In genomic region chr11:83864412-83865057, GRCh38 we compare ENCODE assay signal across 16 cellular contexts.
DNase-seq lines count a peak whose midpoint lies in the region; ATAC-seq and TF ChIP-seq lines count a peak whose summit lies in the region.
"Had no signal": no experiment of that assay in that cellular context is flagged by ENCODE, and none has a peak within 500 bp of the region (broad histone marks: within the 10 kb centered on the region; RNA-seq: fewer than 3 reads in every experiment).

No MANE protein-coding gene starts in this region.

- H3K9me3 ChIP-seq in adrenal gland (replicated peaks in 1 of 3) (no peaks in the 10 kb centered on the region), left lung (peaks cover 0 to 6% of the 10 kb centered on the region in 2 donors)

- DNase-seq in COLO829 (ENCODE audit: low spot score) (peak; percentile 39), NCI-H69 (lab: John Stamatoyannopoulos, UW) (peak; percentile 23), adrenal gland (no peak), left kidney (ENCODE audit: low read depth, low spot score) (peak; percentile 23), left lung (no peak), NCI-H446 treated with DMSO at 0.1 percent for 48 hours (lab: John Stamatoyannopoulos, UW) (no peak)
- DNase-seq in NK-92 treated with Interleukin-12 subunit alpha and Interleukin-12 subunit beta, amount 100 ng/mL, for 24 hours (lab: John Stamatoyannopoulos, UW) = no peak
- DNase-seq: CD8-positive, alpha-beta memory T cell; DMS153; NCI-H1048; NCI-H1694; NCI-H2029 treated with DMSO at 0.1 percent for 48 hours; NCI-H2171; NCI-H524 treated with DMSO at 0.1 percent for 48 hours; T-cell had no signal

- WGBS in adrenal gland, 4 donors = 54 to 74% (median 66%) methylated on average over 4 of the region's 4 CpGs

- H3K27ac ChIP-seq in adrenal gland = peak overlapping the region in 4 of 5 donors; percentile 23 to 74 (median 33)
- no peak overlapping the region for H3K27ac ChIP-seq in left lung
- H3K27ac ChIP-seq: KMS-11 had no signal

- TF ChIP-seq CTCF in adrenal gland (IDR thresholded peaks at IDR 0.05) (no peak), left lung (IDR thresholded peaks at IDR 0.05) (no peak)

- H3K36me3 ChIP-seq in adrenal gland (replicated peaks in 1 of 2) (no peaks in the 10 kb centered on the region), left lung (no peaks in the 10 kb centered on the region)

- intact Hi-C loops in adrenal gland (cut with DNase I) (no loop called here), left lung (cut with DNase I) (no loop called here)

- ATAC-seq in left lung = no peak
- ATAC-seq: T-cell had no signal

- no peaks in the 10 kb centered on the region for H3K27me3 ChIP-seq in adrenal gland
- no peaks in the 10 kb centered on the region for H3K27me3 ChIP-seq in left lung

- H3K4me1 ChIP-seq in adrenal gland (replicated peaks in 1 of 2) = peaks cover 14 to 34% of the 10 kb centered on the region in 2 donors
- H3K4me1 ChIP-seq in left lung = no peaks in the 10 kb centered on the region

- no peak for TF ChIP-seq POLR2A in adrenal gland (IDR thresholded peaks at IDR 0.05)

- H3K4me3 ChIP-seq in adrenal gland (no peak overlapping the region), left lung (no peak overlapping the region)

Comparison
In these comparisons a context has a peak if more than half of its experiments do, and no peak if none do; other contexts are left out.
1. DNase-seq: peak in COLO829 (single experiment), NCI-H69 (single experiment) and left kidney (single experiment); none in adrenal gland (0 of 7), NK-92 treated with Interleukin-12 subunit alpha and Interleukin-12 subunit beta, amount 100 ng/mL, for 24 hours (single experiment), left lung (0 of 2) and NCI-H446 treated with DMSO at 0.1 percent for 48 hours (single experiment).
2. H3K27ac ChIP-seq: peak in adrenal gland (4 of 5); none in left lung (0 of 2).